In the genomic region with DNA sequence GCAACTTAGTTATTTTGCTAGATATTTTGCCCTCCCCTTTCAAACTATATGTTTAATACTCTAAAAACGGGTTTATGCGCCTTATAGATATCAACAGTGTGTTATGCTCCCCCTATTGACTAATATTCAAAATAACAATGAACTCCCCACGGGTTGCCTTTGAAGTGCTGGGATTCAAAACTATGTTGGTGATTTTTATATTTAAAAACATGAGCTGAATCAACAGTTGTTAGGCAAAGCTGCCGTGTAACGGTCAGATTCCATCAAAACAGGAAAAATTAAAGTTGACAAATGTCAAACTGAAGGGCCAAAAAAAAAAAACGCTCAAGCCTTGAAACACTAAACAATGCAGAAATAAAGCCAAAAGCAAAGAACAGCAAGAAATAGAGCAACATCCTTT, we compare ENCODE assay signal across 9 cellular contexts. TPM values are rescaled to one million over a fixed set of nuclear protein-coding genes. Genes with fewer than 3 reads are reported as not detected.
DNase-seq lines count a peak whose midpoint lies in the region; ATAC-seq and FAIRE-seq lines count a peak whose summit lies in the region.
"Had no signal": no experiment of that assay in that cellular context is flagged by ENCODE, and none has a peak within 500 bp of the region (broad histone marks: within the 10 kb centered on the region; RNA-seq: fewer than 3 reads in every experiment).

No MANE protein-coding gene starts in this region.

- H3K9me2 ChIP-seq in GM23248 (ENCODE audit: insufficient read depth), result no peaks in the 10 kb centered on the region

- H3K27me3 ChIP-seq in GM23248 (replicated peaks; ENCODE audit: insufficient read depth), result no peaks in the 10 kb centered on the region

- H3K4me1 ChIP-seq in GM23248 (ENCODE audit: insufficient read depth), result peaks cover 24% of the 10 kb centered on the region

- H3K27ac ChIP-seq in GM23248, result peak overlapping the region; percentile 13; the same call in 1 of the 2 replicates

- in situ Hi-C loops in GM23248 (cut with MboI), result no loop called here

- peaks cover 36% of the 10 kb centered on the region for H3K4me1 Mint-ChIP-seq in activated CD4-positive, alpha-beta memory T cell treated with anti-CD3 and anti-CD28 coated beads for 36 hours (ENCODE audit: low read depth)

- H3K4me2 ChIP-seq in GM23248 (ENCODE audit: unreplicated experiment), result peak overlapping the region; percentile 92

- H3K79me2 ChIP-seq in GM23248 (ENCODE audit: insufficient read depth), result peaks cover 66% of the 10 kb centered on the region

- H3F3A ChIP-seq in GM23248 (ENCODE audit: insufficient read depth), result 0 out of 2 replicates have a peak, but pooled peaks cover 7% of the 10 kb centered on the region

- H3K4me3 Mint-ChIP-seq in activated CD4-positive, alpha-beta memory T cell treated with anti-CD3 and anti-CD28 coated beads for 36 hours, result peak overlapping the region; percentile 61

- WGBS in GM23248 (ENCODE audit: low coverage in 1 of 2, low lambda C conversion rate in 2 of 2, missing lambda C conversion rate in 2 of 2), 2 experiments, result 8 to 11% methylated on average over 6 of the region's 6 CpGs

- CTCF ChIA-PET in activated CD4-positive, alpha-beta memory T cell treated with anti-CD3 and anti-CD28 coated beads for 36 hours (lab: Charles Lee), result interaction anchor here (0.7 to 2.2 kb wide), 14 partner anchors 12 to 376 kb away, joined by 3 to 20 read pairs (median 4); no protein-coding TSS in a partner anchor

- H3K27me3 Mint-ChIP-seq in activated CD4-positive, alpha-beta memory T cell treated with anti-CD3 and anti-CD28 coated beads for 36 hours, result peaks cover 6% of the 10 kb centered on the region

- no peaks in the 10 kb centered on the region for H4K20me1 ChIP-seq in GM23248 (ENCODE audit: insufficient read depth)

- intact Hi-C loops in activated CD4-positive, alpha-beta memory T cell treated with anti-CD3 and anti-CD28 coated beads for 36 hours (cut with micrococcal nuclease), result no loop called here

- no peaks in the 10 kb centered on the region for H3K9me3 ChIP-seq in GM23248 (ENCODE audit: low read depth)

- H3K36me3 ChIP-seq in GM23248 (ENCODE audit: low read depth), result no peaks in the 10 kb centered on the region

- no peak overlapping the region for H3K27ac Mint-ChIP-seq in activated CD4-positive, alpha-beta memory T cell treated with anti-CD3 and anti-CD28 coated beads for 36 hours

- H2AFZ ChIP-seq in GM23248, result no peak overlapping the region; the same call in 1 of the 2 replicates

- H3K9me3 Mint-ChIP-seq in activated CD4-positive, alpha-beta memory T cell treated with anti-CD3 and anti-CD28 coated beads for 36 hours, result no peaks in the 10 kb centered on the region

- peak overlapping the region; percentile 87 for H3K9ac ChIP-seq in GM23248

- no peak for ATAC-seq in HG02571 (IDR thresholded peaks at IDR 0.05; ENCODE audit: unreplicated experiment)

- FAIRE-seq in urothelium cell line (lab: Jason Lieb, UNC) (no peak), frontal cortex (lab: Jason Lieb, UNC) (no peak)
- FAIRE-seq: islet of Langerhans had no signal

- peak overlapping the region; percentile 96 for H3K4me3 ChIP-seq in GM23248

- DNase-seq in AML-193 (lab: John Stamatoyannopoulos, UW), result peak; percentile 31 to 35
- DNase-seq in GM23248, result peak; percentile 71
- DNase-seq in activated CD4-positive, alpha-beta memory T cell treated with anti-CD3 and anti-CD28 coated beads for 36 hours, result no peak
- DNase-seq in hepatic stellate cell (ENCODE audit: low spot score), result peak; percentile 54
- peak; percentile 30 for DNase-seq in urothelium cell line (ENCODE audit: low spot score)
- DNase-seq in iPS-NIHi11 (ENCODE audit: low spot score), result no peak
- DNase-seq in frontal cortex (ENCODE audit: low spot score in 2 of 2), result no peak

- H3K36me3 Mint-ChIP-seq in activated CD4-positive, alpha-beta memory T cell treated with anti-CD3 and anti-CD28 coated beads for 36 hours, result no peaks in the 10 kb centered on the region

- POLR2A ChIA-PET in activated CD4-positive, alpha-beta memory T cell treated with anti-CD3 and anti-CD28 coated beads for 36 hours (lab: Charles Lee), result no interaction called here

RNA-seq across cellular contexts. Expression of a gene that starts 2.5 kb away (rescaled TPM):
- 25.4 and 26.5 TPM in 2 replicates for total RNA-seq in GM23248 (2014; rRNA removed; shearing (Covaris generic))
- polyA plus RNA-seq in GM23248 (2016; fragmentation: Nextera tagmentation; extraction: Ambion mirVana), result 16.2 and 17.7 TPM in 2 replicates
- total RNA-seq in activated CD4-positive, alpha-beta memory T cell treated with anti-CD3 and anti-CD28 coated beads for 36 hours, result 1 to 10 TPM; 4.5 to 4.9 TPM
- 4.9 TPM for total RNA-seq in frontal cortex

Comparison
In these comparisons a context has a peak if more than half of its experiments do, and no peak if none do; other contexts are left out.
1. DNase-seq: peak in AML-193 (2 of 2), GM23248 (single experiment), hepatic stellate cell (single experiment) and urothelium cell line (single experiment); none in activated CD4-positive, alpha-beta memory T cell treated with anti-CD3 and anti-CD28 coated beads for 36 hours (single experiment), iPS-NIHi11 (single experiment) and frontal cortex (0 of 2).